ENCODE assay signal across 8 cellular contexts in the genomic region with DNA sequence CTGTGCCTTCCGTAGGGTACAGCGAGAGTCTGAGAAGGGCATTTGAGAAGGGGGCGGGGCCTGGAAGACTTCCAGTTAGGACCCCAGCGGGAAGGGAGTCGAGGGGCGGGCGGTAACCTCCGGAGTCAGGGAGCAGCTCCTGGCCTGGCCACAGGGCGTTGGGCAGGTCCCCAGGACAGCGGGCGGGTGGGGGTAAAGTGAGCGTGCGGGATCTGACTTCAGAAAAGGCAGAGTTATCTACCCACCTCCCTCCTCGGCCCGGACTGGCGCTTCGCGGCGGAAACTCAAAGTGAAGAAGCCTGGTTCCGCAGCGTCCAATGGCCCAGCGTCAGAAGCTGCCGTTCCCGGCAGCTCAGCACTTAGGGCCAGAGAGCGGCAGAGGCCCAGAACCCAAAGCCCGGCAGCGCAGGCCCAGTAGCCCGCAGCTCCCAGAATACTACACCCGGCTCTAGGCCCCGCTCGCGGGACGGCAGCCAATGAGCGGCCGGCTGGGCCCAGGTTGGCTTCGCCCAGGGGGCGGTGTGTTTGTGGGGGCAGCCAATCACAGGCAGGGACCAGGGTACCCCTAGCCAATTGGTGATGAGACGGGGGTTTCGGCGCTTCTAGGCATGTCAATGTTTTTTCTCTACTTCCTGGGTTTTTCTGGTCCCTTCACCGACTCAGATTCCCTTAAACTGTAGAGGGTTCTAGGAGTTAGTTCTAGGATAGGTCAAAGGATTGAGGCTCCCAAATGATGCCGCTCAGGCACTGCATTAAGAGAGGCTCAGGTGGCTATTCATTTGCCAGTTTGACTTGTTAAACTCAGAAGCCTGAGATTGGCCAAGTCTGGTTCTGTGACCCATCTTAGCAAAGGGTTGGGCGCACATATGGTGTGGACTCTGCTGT.
DNase-seq lines count a peak whose midpoint lies in the region; ATAC-seq and FAIRE-seq lines count a peak whose summit lies in the region.

TRIM68 (minus strand) TSS at position 450 of the 885 bp plus-strand sequence. CDS start 2,727 bp downstream, outside the sequence.

- H3K9me3 Mint-ChIP-seq in central memory CD8-positive, alpha-beta T cell = no peaks in the 10 kb centered on the region

- H3K27me3 Mint-ChIP-seq in central memory CD8-positive, alpha-beta T cell = no peaks in the 10 kb centered on the region

- H3K27ac Mint-ChIP-seq in central memory CD8-positive, alpha-beta T cell (ENCODE audit: low read depth) = peak within 1 kb of the TSS; percentile 87

- peaks cover 20% of the 10 kb centered on the region for H3K36me3 Mint-ChIP-seq in central memory CD8-positive, alpha-beta T cell (ENCODE audit: insufficient read depth)

- FAIRE-seq in A204.1 (lab: Jason Lieb, UNC) = peak; percentile 99

- peaks cover 68% of the 10 kb centered on the region for H3K4me1 Mint-ChIP-seq in central memory CD8-positive, alpha-beta T cell

- ATAC-seq in GM18861 (IDR thresholded peaks at IDR 0.05; ENCODE audit: unreplicated experiment) (peak; percentile 99), HG03097 (IDR thresholded peaks at IDR 0.05; ENCODE audit: low FRiP score, unreplicated experiment) (peak; percentile 100)
- peak; percentile 100 for ATAC-seq in central memory CD8-positive, alpha-beta T cell (replicated peaks; ENCODE audit: extremely low read depth, poor library complexity, severe bottlenecking)

- peak; percentile 98 for DNase-seq in NCI-H2227 treated with DMSO at 0.1 percent for 48 hours (lab: John Stamatoyannopoulos, UW)
- peak; percentile 88 for DNase-seq in activated CD4-positive, CD25-positive, alpha-beta regulatory T cell (lab: John Stamatoyannopoulos, UW)
- peak; percentile 85 to 92 for DNase-seq in central memory CD8-positive, alpha-beta T cell (ENCODE audit: low spot score in 2 of 2)
- DNase-seq in inferior parietal cortex (ENCODE audit: extremely low spot score) = peak; percentile 96
- peak; percentile 91 for DNase-seq in stimulated activated CD4-positive, alpha-beta T cell treated with anti-CD3 and anti-CD28 coated beads, Interleukin-12 subunit alpha, Interleukin-12 subunit beta, amount 100 ng/mL, for 4 hours

- peak within 1 kb of the TSS; percentile 93 for H3K4me3 Mint-ChIP-seq in central memory CD8-positive, alpha-beta T cell

Comparison
In these comparisons a context has a peak if more than half of its experiments do, and no peak if none do; other contexts are left out.
1. Peak in every context shown above with its lines: DNase-seq and ATAC-seq.